In the genomic region with DNA sequence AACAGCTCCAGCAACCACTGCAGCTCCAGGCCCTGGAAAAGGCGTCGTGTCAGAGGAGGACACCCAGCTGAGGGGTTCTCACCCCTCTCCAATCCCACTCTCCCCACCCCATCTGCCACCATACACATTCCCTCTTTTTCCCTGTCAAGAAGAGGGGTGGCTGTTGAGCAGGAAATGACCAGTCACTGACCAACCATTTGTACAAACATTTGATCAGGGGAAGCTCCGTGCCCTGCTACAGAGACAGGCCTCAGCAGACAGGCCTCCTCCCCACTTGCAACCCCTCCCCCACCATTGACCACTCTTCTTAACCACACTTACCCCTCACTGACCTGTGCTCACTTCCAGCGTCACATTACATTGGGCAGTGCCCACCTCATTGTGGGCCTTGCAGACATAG, we compare ENCODE assay signal across 19 cellular contexts. TPM values are rescaled to one million over a fixed set of nuclear protein-coding genes. Genes with fewer than 3 reads are reported as not detected.
DNase-seq lines count a peak whose midpoint lies in the region; ATAC-seq and TF ChIP-seq lines count a peak whose summit lies in the region.
"Had no signal": no experiment of that assay in that cellular context is flagged by ENCODE, and none has a peak within 500 bp of the region (broad histone marks: within the 10 kb centered on the region; RNA-seq: fewer than 3 reads in every experiment).

No MANE protein-coding gene starts in this region.

- no peaks in the 10 kb centered on the region for H3K9me3 ChIP-seq in fibroblast of lung (ENCODE audit: control insufficient read depth, insufficient read depth, low read depth, low read length)
- H3K9me3 ChIP-seq: A549, Peyer's patch had no signal

- H3K79me2 ChIP-seq in fibroblast of lung (ENCODE audit: control insufficient read depth, insufficient read depth, low read length), result no peaks in the 10 kb centered on the region

- no peak for ATAC-seq in GM18505 (IDR thresholded peaks at IDR 0.05; ENCODE audit: unreplicated experiment)
- ATAC-seq: A549, HepG2 had no signal

- H3K4me3 ChIP-seq in fibroblast of lung (replicated peaks in 1 of 4; ENCODE audit: control extremely low read depth in 1 of 4, insufficient read depth in 1 of 4, low read depth in 3 of 4, low read length in 4 of 4), result no peak overlapping the region
- H3K4me3 ChIP-seq: A549, Peyer's patch had no signal

- no peak for TF ChIP-seq CTCF in fibroblast of lung (conservative IDR thresholded peaks at IDR 0.05 in 1 of 2, IDR thresholded peaks at IDR 0.05 in 1 of 2; ENCODE audit: low read depth in 1 of 2, low read length in 2 of 2)

- no peaks in the 10 kb centered on the region for H3K36me3 ChIP-seq in fibroblast of lung (ENCODE audit: control insufficient read depth, insufficient read depth, low read length)
- H3K36me3 ChIP-seq: Peyer's patch had no signal

- H3K4me2 ChIP-seq in fibroblast of lung (ENCODE audit: extremely low read depth, insufficient read depth, low read length), result no peak overlapping the region
- H3K4me2 ChIP-seq: A549 had no signal

- peak overlapping the region; percentile 43 for H3K27ac ChIP-seq in fibroblast of lung (ENCODE audit: insufficient read depth, low read length)
- H3K27ac ChIP-seq: A549, Peyer's patch had no signal

- H3K4me1 ChIP-seq in fibroblast of lung (ENCODE audit: control insufficient read depth, extremely low read depth, insufficient read depth, low read length), result peaks cover 14% of the 10 kb centered on the region

- DNase-seq in EH (ENCODE audit: low read depth) (peak; percentile 51), M059J (ENCODE audit: low read depth) (peak; percentile 67), fibroblast of lung (ENCODE audit: low read depth in 2 of 2) (peak in 1 of 2 donors; percentile 15), retina (peak; percentile 16), 8988T (no peak), NCI-H128 (lab: John Stamatoyannopoulos, UW; ENCODE audit: unreplicated experiment) (no peak)
- DNase-seq in stimulated activated CD4-positive, alpha-beta T cell treated with anti-CD3 and anti-CD28 coated beads, Interleukin-12 subunit alpha, Interleukin-12 subunit beta, amount 100 ng/mL, for 4 hours, result no peak
- DNase-seq: AML-193; CD4-positive, CD25-positive, alpha-beta regulatory T cell; DMS79; GF-D8; NCI-H1417 treated with DMSO at 0.1 percent for 48 hours; NCI-H2029 treated with DMSO at 0.1 percent for 48 hours; NCI-H510A; Peyer's patch; SHP77 had no signal

- peak overlapping the region; percentile 47 for H2AFZ ChIP-seq in fibroblast of lung (ENCODE audit: low read length)

- H3K9ac ChIP-seq in fibroblast of lung (ENCODE audit: insufficient read depth, low read length), result no peak overlapping the region

- H4K20me1 ChIP-seq in fibroblast of lung (ENCODE audit: control insufficient read depth, extremely low read depth, insufficient read depth, low read length), result no peaks in the 10 kb centered on the region

- TF ChIP-seq POLR2A in GM18505 (IDR thresholded peaks at IDR 0.05; ENCODE audit: borderline replicate concordance, extremely low read depth, insufficient read depth, insufficient read length), result no peak

- peaks cover 5% of the 10 kb centered on the region for H3K27me3 ChIP-seq in fibroblast of lung (ENCODE audit: control insufficient read depth, insufficient read depth, low read length)

RNA-seq across cellular contexts. Expression of a gene that starts 2.3 kb away (rescaled TPM):
- not detected in 2 replicates for total RNA-seq in M059J (2014; rRNA removed; shearing (Covaris generic))
- total RNA-seq in fibroblast of lung, result not detected in 2 replicates
- 0.06 TPM in 1 of 2 replicates, not detected in the other for polyA plus RNA-seq in fibroblast of lung
- 0.09 and 0.15 TPM in 2 replicates for polyA plus RNA-seq in fibroblast of lung (2012)
- not detected in 2 replicates for polyA minus RNA-seq in fibroblast of lung (ENCODE audit: low replicate concordance)
- total RNA-seq: Peyer's patch had no signal
- polyA plus RNA-seq: A549 had no signal

RNA-seq across cellular contexts. Expression of a gene that starts 7.8 kb away (rescaled TPM):
- total RNA-seq in M059J (2014; rRNA removed; shearing (Covaris generic)), result 0.74 and 0.99 TPM in 2 replicates
- under 0.01 and 0.26 TPM in 2 replicates for total RNA-seq in fibroblast of lung
- 0.10 and 2.7 TPM in 2 replicates for polyA plus RNA-seq in fibroblast of lung
- 0.16 and 2.4 TPM in 2 replicates for polyA plus RNA-seq in fibroblast of lung (2012)
- polyA minus RNA-seq in fibroblast of lung (ENCODE audit: low replicate concordance), result 2.6 TPM in 1 of 2 replicates, not detected in the other

RNA-seq across cellular contexts. Expression of a gene that starts 14.6 kb away (rescaled TPM):
- 12.1 and 21.2 TPM in 2 replicates for total RNA-seq in M059J (2014; rRNA removed; shearing (Covaris generic))
- 0.17 TPM in 1 of 2 replicates, not detected in the other for total RNA-seq in fibroblast of lung
- 4.9 and 10.8 TPM in 2 replicates for polyA plus RNA-seq in fibroblast of lung
- polyA plus RNA-seq in fibroblast of lung (2012), result 10.9 and 21.1 TPM in 2 replicates
- polyA minus RNA-seq in fibroblast of lung (ENCODE audit: low replicate concordance), result 16.6 and 16.8 TPM in 2 replicates
- total RNA-seq: HepG2 had no signal

RNA-seq across cellular contexts. Expression of a gene that starts 45.9 kb away (rescaled TPM):
- 10.8 and 14.1 TPM in 2 replicates for total RNA-seq in M059J (2014; rRNA removed; shearing (Covaris generic))
- 6.2 and 6.3 TPM in 2 replicates for total RNA-seq in fibroblast of lung
- polyA plus RNA-seq in fibroblast of lung, result 5.6 and 6.6 TPM in 2 replicates
- polyA plus RNA-seq in fibroblast of lung (2012), result 3.9 and 4.2 TPM in 2 replicates
- 1.1 and 1.6 TPM in 2 replicates for polyA minus RNA-seq in fibroblast of lung (ENCODE audit: low replicate concordance)

Comparison
In these comparisons a context has a peak if more than half of its experiments do, and no peak if none do; other contexts are left out.
1. DNase-seq: peak in EH (single experiment), M059J (single experiment) and retina (single experiment); none in 8988T (single experiment), NCI-H128 (single experiment) and stimulated activated CD4-positive, alpha-beta T cell treated with anti-CD3 and anti-CD28 coated beads, Interleukin-12 subunit alpha, Interleukin-12 subunit beta, amount 100 ng/mL, for 4 hours (single experiment).
2. RNA of a gene that starts 14.6 kb away (total RNA-seq): 12.1 to 21.2 TPM in M059J; 0.17 TPM in fibroblast of lung; every median in the first group is over 10 times any median in the second.